Comparison of ENCODE assay signal across 11 cellular contexts in the genomic region with DNA sequence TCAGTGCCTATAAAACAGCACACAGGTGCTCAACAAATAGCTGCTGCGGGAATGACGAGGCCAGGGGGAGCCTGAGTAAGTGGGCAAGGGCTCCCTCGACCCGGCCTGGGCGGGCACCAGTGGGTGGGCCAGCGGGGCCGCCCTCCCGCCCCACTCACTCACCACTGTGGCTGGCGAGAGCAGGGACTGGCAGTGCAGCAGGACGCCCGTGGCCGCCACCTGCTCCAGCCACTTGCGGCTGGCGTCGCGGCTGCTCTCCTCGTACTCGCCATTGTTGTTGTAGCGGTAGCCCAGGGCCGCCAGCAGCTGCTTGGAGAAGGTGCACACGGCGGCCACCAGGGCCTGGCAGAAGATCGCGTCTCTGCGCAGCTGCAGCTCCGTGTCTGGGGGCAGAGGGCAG.
DNase-seq lines count a peak whose midpoint lies in the region; ATAC-seq, FAIRE-seq and TF ChIP-seq lines count a peak whose summit lies in the region.
"Had no signal": no experiment of that assay in that cellular context is flagged by ENCODE, and none has a peak within 500 bp of the region (broad histone marks: within the 10 kb centered on the region; RNA-seq: fewer than 3 reads in every experiment).

No MANE protein-coding gene starts in this region.

- H3K9me3 ChIP-seq in HepG2 (ENCODE audit: low read length) (no peaks in the 10 kb centered on the region), right lobe of liver (no peaks in the 10 kb centered on the region), SK-N-MC (ENCODE audit: low read depth, low read length) (no peaks in the 10 kb centered on the region), kidney (ENCODE audit: control insufficient read depth in 1 of 2, low read length in 2 of 2) (no peaks in the 10 kb centered on the region)
- H3K9me3 ChIP-seq: BLaER1 treated with 17β-estradiol and CSF1 and Interleukin-3, amounts not matched to agents 10 nM and 100 nM; HAP-1 had no signal

- FAIRE-seq in HepG2 (lab: Jason Lieb, UNC) (no peak), kidney (lab: Jason Lieb, UNC) (no peak)

- CTCF ChIA-PET in HepG2 (lab: Yijun Ruan, JAX; ENCODE audit: low intra/inter-chr PET ratio, low total read pairs) = interaction anchor here (0.9 to 1.8 kb wide), 2 partner anchors 16 to 269 kb away, joined by 3 to 5 read pairs; no protein-coding TSS in a partner anchor

- 30% methylated on average over 5 of the region's 26 CpGs for WGBS in HepG2 (ENCODE audit: low lambda C conversion rate)
- WGBS in right lobe of liver (ENCODE audit: insufficient coverage, low coverage, low lambda C conversion rate, missing lambda C conversion rate) = no CpG with 5 or more reads among the region's 26 CpGs

- H3K27me3 ChIP-seq in HepG2 (ENCODE audit: control insufficient read depth in 1 of 2, insufficient read depth in 2 of 2, low read length in 2 of 2) = peaks cover 3 to 42% of the 10 kb centered on the region in 2 experiments
- no peaks in the 10 kb centered on the region for H3K27me3 ChIP-seq in right lobe of liver
- H3K27me3 ChIP-seq: BLaER1 treated with 17β-estradiol and CSF1 and Interleukin-3, amounts not matched to agents 10 nM and 100 nM had no signal

- H3K4me1 ChIP-seq in HepG2 (ENCODE audit: insufficient read depth, low read length) (peaks cover 9% of the 10 kb centered on the region), right lobe of liver (no peaks in the 10 kb centered on the region), kidney (ENCODE audit: control insufficient read depth in 1 of 2, insufficient read depth in 1 of 2, low read depth in 1 of 2, low read length in 2 of 2) (no peaks in the 10 kb centered on the region)
- H3K4me1 ChIP-seq: HAP-1 had no signal

- no peaks in the 10 kb centered on the region; the same call in 1 of the 2 replicates for H4K20me1 ChIP-seq in HepG2 (ENCODE audit: insufficient read depth, low read length)

- DNase-seq in HepG2 (ENCODE audit: low spot score) = no peak
- DNase-seq in right lobe of liver = no peak
- no peak for DNase-seq in SK-N-MC (ENCODE audit: low read depth, low spot score)
- DNase-seq in kidney = peak; percentile 53
- no peak for DNase-seq in NCI-H446 treated with DMSO at 0.1 percent for 48 hours (lab: John Stamatoyannopoulos, UW)
- DNase-seq: NCI-H748 treated with DMSO at 0.1 percent for 48 hours had no signal

- H3K36me3 ChIP-seq in HepG2 (replicated peaks in 1 of 2; ENCODE audit: control insufficient read depth in 1 of 2, insufficient read depth in 2 of 2, low read length in 2 of 2) (no peaks in the 10 kb centered on the region), right lobe of liver (peaks cover 0 to 3% (median 0%) of the 10 kb centered on the region in 4 donors), SK-N-MC (ENCODE audit: insufficient read depth, low read length) (peaks cover 76% of the 10 kb centered on the region), kidney (ENCODE audit: control insufficient read depth in 1 of 2, insufficient read depth in 2 of 2, low read length in 2 of 2) (peaks cover 5 to 8% of the 10 kb centered on the region in 2 donors)
- H3K36me3 ChIP-seq: HAP-1 had no signal

- no peak; the same call in 2 of the 3 replicates for ATAC-seq in HepG2
- no peak for ATAC-seq in right lobe of liver
- no peak for ATAC-seq in GM21786 (IDR thresholded peaks at IDR 0.05; ENCODE audit: unreplicated experiment)
- ATAC-seq in HG02938 (IDR thresholded peaks at IDR 0.05; ENCODE audit: unreplicated experiment) = no peak

- H3K27ac ChIP-seq in HepG2 (ENCODE audit: extremely low read length, insufficient read depth, low read length) = no peak overlapping the region
- no peak overlapping the region for H3K27ac ChIP-seq in right lobe of liver
- H3K27ac ChIP-seq in SK-N-MC = peak overlapping the region; percentile 79
- H3K27ac ChIP-seq in kidney (ENCODE audit: low read depth in 2 of 2, low read length in 2 of 2) = no peak overlapping the region
- peak overlapping the region; percentile 86 for H3K27ac ChIP-seq in temporal lobe (ENCODE audit: low read depth, low read length)

- TF ChIP-seq RAD21 in HepG2 (CRISPR knock-in tag; IDR thresholded peaks at IDR 0.05) = no peak

- H3K4me3 ChIP-seq in HepG2 (replicated peaks in 1 of 3; ENCODE audit: insufficient read depth in 1 of 3, low read depth in 2 of 3, low read length in 3 of 3) (no peak overlapping the region), right lobe of liver (no peak overlapping the region), SK-N-MC (no peak overlapping the region), kidney (ENCODE audit: low read length in 2 of 2) (no peak overlapping the region)
- H3K4me3 ChIP-seq: BLaER1 treated with 17β-estradiol and CSF1 and Interleukin-3, amounts not matched to agents 10 nM and 100 nM; HAP-1 had no signal

- H3K79me2 ChIP-seq in HepG2 (ENCODE audit: insufficient read depth, low read length) = no peaks in the 10 kb centered on the region

- intact Hi-C loops in HepG2 (cut with micrococcal nuclease; ENCODE audit: unreplicated experiment) = no loop called here
- intact Hi-C loops in right lobe of liver (cut with DNase I) = no loop called here
- intact Hi-C loops in kidney (cut with DNase I) = no loop called here

- POLR2A ChIA-PET in HepG2 (lab: Yijun Ruan, JAX) = no interaction called here

- no peak overlapping the region for H3K4me2 ChIP-seq in HepG2 (ENCODE audit: low read depth, low read length)

- H3K9ac ChIP-seq in HepG2 (ENCODE audit: insufficient read depth, low read depth, low read length) (no peak overlapping the region), SK-N-MC (ENCODE audit: insufficient read length) (no peak overlapping the region), kidney (ENCODE audit: low read length in 2 of 2) (no peak overlapping the region)

- no peak for TF ChIP-seq POLR2A in HepG2 (IDR thresholded peaks at IDR 0.05; ENCODE audit: insufficient read depth in 1 of 2, low read depth in 2 of 2, low read length in 2 of 2)
- TF ChIP-seq POLR2A in right lobe of liver (IDR thresholded peaks at IDR 0.05) = no peak

- no peak for TF ChIP-seq CTCF in HepG2 (CRISPR knock-in tag; IDR thresholded peaks at IDR 0.05)
- no peak for TF ChIP-seq CTCF in right lobe of liver (IDR thresholded peaks at IDR 0.05)
- no peak for TF ChIP-seq CTCF in kidney (IDR thresholded peaks at IDR 0.05; ENCODE audit: borderline replicate concordance, extremely low read depth, insufficient read depth)

- no TSS peak for BruUV-seq in HepG2 (replicated peaks; lab: Mats Ljungman, UMichigan)

- no peak overlapping the region for H2AFZ ChIP-seq in HepG2 (ENCODE audit: low read length)

- TF ChIP-seq EP300 in HepG2 (IDR thresholded peaks at IDR 0.05; ENCODE audit: low read depth in 2 of 2, low read length in 2 of 2) = no peak
- TF ChIP-seq EP300 in HepG2 (CRISPR knock-in tag; IDR thresholded peaks at IDR 0.05; ENCODE audit: borderline replicate concordance) = no peak

- in situ Hi-C loops in HepG2 (cut with HindIII; ENCODE audit: extremely low pct_ligation_motif_present, low pct_unique_long_range_greater_than_20kb) = no loop called here

TF ChIP-seq in HepG2, 621 proteins besides CTCF, POLR2A, EP300 and RAD21:
- TF ChIP-seq ZFX (CRISPR knock-in tag; IDR thresholded peaks at IDR 0.05; ENCODE audit: low read depth) = no peak
- TF ChIP-seq, protein P1, sequence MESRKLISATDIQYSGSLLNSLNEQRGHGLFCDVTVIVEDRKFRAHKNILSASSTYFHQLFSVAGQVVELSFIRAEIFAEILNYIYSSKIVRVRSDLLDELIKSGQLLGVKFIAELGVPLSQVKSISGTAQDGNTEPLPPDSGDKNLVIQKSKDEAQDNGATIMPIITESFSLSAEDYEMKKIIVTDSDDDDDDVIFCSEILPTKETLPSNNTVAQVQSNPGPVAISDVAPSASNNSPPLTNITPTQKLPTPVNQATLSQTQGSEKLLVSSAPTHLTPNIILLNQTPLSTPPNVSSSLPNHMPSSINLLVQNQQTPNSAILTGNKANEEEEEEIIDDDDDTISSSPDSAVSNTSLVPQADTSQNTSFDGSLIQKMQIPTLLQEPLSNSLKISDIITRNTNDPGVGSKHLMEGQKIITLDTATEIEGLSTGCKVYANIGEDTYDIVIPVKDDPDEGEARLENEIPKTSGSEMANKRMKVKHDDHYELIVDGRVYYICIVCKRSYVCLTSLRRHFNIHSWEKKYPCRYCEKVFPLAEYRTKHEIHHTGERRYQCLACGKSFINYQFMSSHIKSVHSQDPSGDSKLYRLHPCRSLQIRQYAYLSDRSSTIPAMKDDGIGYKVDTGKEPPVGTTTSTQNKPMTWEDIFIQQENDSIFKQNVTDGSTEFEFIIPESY (CRISPR knock-in tag; IDR thresholded peaks at IDR 0.05) = peak; percentile 38; the same call in 1 of the 2 replicates
- TF ChIP-seq MAFG (CRISPR knock-in tag; IDR thresholded peaks at IDR 0.05) = 0 out of 2 replicates have a peak, but pooled peaks have one; percentile 33

Comparison
In these comparisons a context has a peak if more than half of its experiments do, and no peak if none do; other contexts are left out.
1. H3K27ac ChIP-seq: peak in SK-N-MC (single experiment) and temporal lobe (single experiment); none in HepG2 (single experiment), right lobe of liver (0 of 3) and kidney (0 of 2).